30 cellular contexts compared by ENCODE assay signal in the genomic region with DNA sequence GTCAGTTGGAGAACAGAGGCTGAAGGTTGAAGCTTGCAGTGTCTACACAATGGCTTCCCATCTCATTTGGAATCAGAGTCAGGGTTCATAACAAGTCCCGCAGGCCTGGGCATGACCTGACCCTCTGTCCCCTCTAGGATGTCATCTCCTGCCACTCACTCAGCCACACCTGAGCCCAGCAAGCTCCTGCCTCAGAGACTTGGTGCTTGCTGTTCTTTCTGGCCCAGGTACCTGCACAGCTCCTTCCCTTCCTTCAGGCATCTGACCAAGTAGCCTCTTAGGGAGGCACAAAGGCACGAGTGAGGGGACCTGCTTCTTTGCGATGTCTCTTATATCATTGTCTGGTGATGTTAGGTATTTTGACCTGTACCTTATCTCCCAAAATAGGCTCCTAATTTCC.
"Had no signal": no experiment of that assay in that cellular context is flagged by ENCODE, and none has a peak within 500 bp of the region (broad histone marks: within the 10 kb centered on the region; RNA-seq: fewer than 3 reads in every experiment).

No MANE protein-coding gene starts in this region.

- FAIRE-seq: frontal cortex, keratinocyte had no signal

- H3K27ac Mint-ChIP-seq: activated CD4-positive, alpha-beta memory T cell treated with anti-CD3 and anti-CD28 coated beads for 36 hours; activated naive CD4-positive, alpha-beta T cell treated with anti-CD3 and anti-CD28 coated beads, Interleukin-2, amount 10 ng/mL, durations not matched to agents 7 days and 5 days; neural progenitor cell; stimulated activated naive B cell treated with anti-CD40 and anti-IgM and Interleukin-4, amounts not matched to agents 10 μg/mL and 1 μg/mL and 100 μg/mL, for 72 hours; T-helper 1 cell treated with Interleukin-12 subunit alpha and Interleukin-12 subunit beta and Interleukin-4 antibody, amounts not matched to agents 30 μg/mL and 1 μg/mL, for 36 hours had no signal

- H3K9me3 ChIP-seq: right atrium auricular region, SK-N-SH, suprapubic skin, tibial artery, upper lobe of right lung had no signal

- H3K27me3 ChIP-seq: neural progenitor cell, right atrium auricular region, suprapubic skin, tibial artery, upper lobe of right lung had no signal

- H3K4me3 ChIP-seq: neural progenitor cell, right atrium auricular region, smooth muscle cell, suprapubic skin, tibial artery, upper lobe of right lung had no signal

- ATAC-seq: activated CD4-positive, CD25-positive, alpha-beta regulatory T cell treated with anti-CD3 and anti-CD28 coated beads, Interleukin-2, amount 50 U/mL, for 24 hours; left cardiac atrium; stimulated activated naive B cell treated with anti-CD40 and anti-IgM and Interleukin-4, amounts not matched to agents 10 μg/mL and 1 μg/mL and 100 μg/mL, for 72 hours; upper lobe of right lung had no signal

- H3K4me3 Mint-ChIP-seq: activated CD4-positive, alpha-beta memory T cell treated with anti-CD3 and anti-CD28 coated beads for 36 hours; activated naive CD4-positive, alpha-beta T cell treated with anti-CD3 and anti-CD28 coated beads, Interleukin-2, amount 10 ng/mL, durations not matched to agents 7 days and 5 days; neural progenitor cell; stimulated activated naive B cell treated with anti-CD40 and anti-IgM and Interleukin-4, amounts not matched to agents 10 μg/mL and 1 μg/mL and 100 μg/mL, for 72 hours; T-helper 1 cell treated with Interleukin-12 subunit alpha and Interleukin-12 subunit beta and Interleukin-4 antibody, amounts not matched to agents 30 μg/mL and 1 μg/mL, for 36 hours had no signal

- H3K27ac ChIP-seq: neural progenitor cell, right atrium auricular region, suprapubic skin, tibial artery, upper lobe of right lung, WERI-Rb-1 had no signal

- H3K27me3 Mint-ChIP-seq: activated CD4-positive, alpha-beta memory T cell treated with anti-CD3 and anti-CD28 coated beads for 36 hours; activated naive CD4-positive, alpha-beta T cell treated with anti-CD3 and anti-CD28 coated beads, Interleukin-2, amount 10 ng/mL, durations not matched to agents 7 days and 5 days; stimulated activated naive B cell treated with anti-CD40 and anti-IgM and Interleukin-4, amounts not matched to agents 10 μg/mL and 1 μg/mL and 100 μg/mL, for 72 hours had no signal

- DNase-seq: activated CD4-positive, alpha-beta memory T cell treated with anti-CD3 and anti-CD28 coated beads for 36 hours; activated CD4-positive, alpha-beta T cell treated with anti-CD3 and anti-CD28 coated beads for 48 hours; activated effector memory CD4-positive, alpha-beta T cell treated with anti-CD3 and anti-CD28 coated beads, Interleukin-2, amount 50 U/mL, for 16 hours; activated naive CD4-positive, alpha-beta T cell treated with anti-CD3 and anti-CD28 coated beads, Interleukin-2, amount 10 ng/mL, durations not matched to agents 7 days and 5 days; amygdala; central memory CD4-positive, alpha-beta T cell; dermis blood vessel endothelial cell; effector CD8-positive, alpha-beta T cell; hippocampal formation; left cardiac atrium; mammary epithelial cell; occipital lobe; SK-N-SH; stimulated activated CD4-positive, alpha-beta T cell treated with anti-CD3 and anti-CD28 coated beads, Interleukin-1b, Interleukin-23, amount 100 ng/mL, for 48 hours; stimulated activated CD4-positive, alpha-beta T cell treated with anti-CD3 and anti-CD28 coated beads, Interleukin-4, amount 100 ng/mL, for 4 hours; stimulated activated CD8-positive, alpha-beta memory T cell treated with anti-CD3 and anti-CD28 coated beads, Interleukin-4, amount 100 ng/mL, for 48 hours; stimulated activated naive B cell treated with anti-CD40 and anti-IgM and Interleukin-4, amounts not matched to agents 10 μg/mL and 1 μg/mL and 100 μg/mL, for 72 hours; SW 1271; T1000; tibial artery; upper lobe of right lung; WERI-Rb-1 had no signal

- H3K9me3 Mint-ChIP-seq: neural progenitor cell; T-helper 1 cell treated with Interleukin-12 subunit alpha and Interleukin-12 subunit beta and Interleukin-4 antibody, amounts not matched to agents 30 μg/mL and 1 μg/mL, for 36 hours had no signal

- H3K4me1 Mint-ChIP-seq: activated naive CD4-positive, alpha-beta T cell treated with anti-CD3 and anti-CD28 coated beads, Interleukin-2, amount 10 ng/mL, durations not matched to agents 7 days and 5 days; neural progenitor cell had no signal

- H3K36me3 ChIP-seq: neural progenitor cell had no signal

- H3K4me1 ChIP-seq: neural progenitor cell, suprapubic skin, tibial artery, upper lobe of right lung had no signal
